In genomic region chr10:101588879-101589278, GRCh38 we compare ENCODE assay signal across 8 cellular contexts. TPM values are rescaled to one million over a fixed set of nuclear protein-coding genes. Genes with fewer than 3 reads are reported as not detected.
DNase-seq lines count a peak whose midpoint lies in the region; ATAC-seq, FAIRE-seq and TF ChIP-seq lines count a peak whose summit lies in the region.

No MANE protein-coding gene starts in this region.

- no TSS peak for BruUV-seq in GM12878 (replicated peaks; lab: Mats Ljungman, UMichigan)

- in situ Hi-C loops in GM12878 (cut with MboI), result no loop called here

- TF ChIP-seq CTCF in AG04450 (IDR thresholded peaks at IDR 0.05; ENCODE audit: low read depth, low read length) (no peak), GM12878 (IDR thresholded peaks at IDR 0.05 in 2 of 3, conservative IDR thresholded peaks at IDR 0.05 in 1 of 3; ENCODE audit: control insufficient read depth in 2 of 3, extremely low read depth in 1 of 3, insufficient read depth in 1 of 3, low read depth in 3 of 3, low read length in 3 of 3) (no peak)

- no peak for TF ChIP-seq RAD21 in GM12878 (IDR thresholded peaks at IDR 0.05; ENCODE audit: insufficient read depth, low read depth, low read length)

- no peak for DNase-seq in AG04450 (ENCODE audit: low read depth, low spot score)
- DNase-seq in HT-29 (ENCODE audit: low spot score), result peak; percentile 45
- DNase-seq in GM12878 (ENCODE audit: low read depth, low spot score), result no peak
- no peak for DNase-seq in activated gamma-delta T cell (lab: John Stamatoyannopoulos, UW)
- no peak for DNase-seq in NCI-H446 treated with DMSO at 0.1 percent for 48 hours (lab: John Stamatoyannopoulos, UW)
- no peak for DNase-seq in SIG-M5 (lab: John Stamatoyannopoulos, UW)

- no peak for FAIRE-seq in GM12878 (lab: Jason Lieb, UNC)

- peaks cover 4% of the 10 kb centered on the region; the same call in 1 of the 2 replicates for H3K4me1 ChIP-seq in GM12878 (ENCODE audit: control insufficient read depth, insufficient read depth, low read length)
- H3K4me1 ChIP-seq in muscle layer of duodenum (ENCODE audit: control insufficient read depth in 1 of 2, insufficient read depth in 2 of 2, low read length in 2 of 2), result peaks cover 15 to 18% of the 10 kb centered on the region in 2 donors

- peak overlapping the region; percentile 95 for H2AFZ ChIP-seq in GM12878 (ENCODE audit: control insufficient read depth, low read depth, low read length)

- POLR2A ChIA-PET in AG04450 (lab: Yijun Ruan, JAX), result interaction anchor here (0.6 to 1.6 kb wide), 2 partner anchors 105 to 231 kb away, joined by 3 to 11 read pairs; no protein-coding TSS in a partner anchor
- POLR2A ChIA-PET in GM12878 (lab: Charles Lee), result interaction anchor here (0.8 kb wide), 1 partner anchor 33 kb away, joined by 5 read pairs; no protein-coding TSS in a partner anchor

- no peaks in the 10 kb centered on the region for H4K20me1 ChIP-seq in GM12878 (ENCODE audit: control insufficient read depth, insufficient read depth)

- intact Hi-C loops in GM12878 (cut with micrococcal nuclease; ENCODE audit: unreplicated experiment), result no loop called here

- 76% methylated on average over 5 of the region's 5 CpGs for WGBS in GM12878 (ENCODE audit: insufficient coverage, insufficient replicate concordance, low lambda C conversion rate, missing lambda C conversion rate)

- CTCF ChIA-PET in AG04450 (lab: Charles Lee) (interaction anchor here (0.6 to 7.0 kb wide), 4 partner anchors 14 to 591 kb away, joined by 3 to 38 read pairs (median 12); no protein-coding TSS in a partner anchor), GM12878 (lab: Yijun Ruan, JAX) (interaction anchor here (0.6 to 2.8 kb wide), 6 partner anchors 14 to 195 kb away, joined by 3 to 14 read pairs (median 6); partner anchors contain the start of gene NPM3)

- H3K27me3 ChIP-seq in AG04450 (ENCODE audit: control insufficient read depth, insufficient read depth, low read length) (no peaks in the 10 kb centered on the region), GM12878 (replicated peaks in 1 of 2; ENCODE audit: control insufficient read depth in 2 of 2, insufficient read depth in 2 of 2, low read length in 1 of 2) (no peaks in the 10 kb centered on the region), muscle layer of duodenum (ENCODE audit: low read depth, low read length) (no peaks in the 10 kb centered on the region)

- peaks cover 0 to 2% of the 10 kb centered on the region in 2 experiments; a peak in 2 of 4 replicates for H3K36me3 ChIP-seq in GM12878 (ENCODE audit: control insufficient read depth in 2 of 2, insufficient read depth in 2 of 2, low read length in 1 of 2)
- H3K36me3 ChIP-seq in muscle layer of duodenum (ENCODE audit: control insufficient read depth in 1 of 2, insufficient read depth in 2 of 2, low read length in 2 of 2), result peaks cover 0 to 13% of the 10 kb centered on the region in 2 donors

- no peak for TF ChIP-seq EP300 in GM12878 (IDR thresholded peaks at IDR 0.05; ENCODE audit: borderline replicate concordance in 1 of 2, control insufficient read depth in 1 of 2, low read depth in 2 of 2, low read length in 2 of 2)

- no peak for TF ChIP-seq POLR2A in GM12878 (IDR thresholded peaks at IDR 0.05; ENCODE audit: low read depth, low read length)

- H3K27ac ChIP-seq in AG04450 (ENCODE audit: low read depth, low read length), result no peak overlapping the region
- no peak overlapping the region for H3K27ac ChIP-seq in GM12878 (ENCODE audit: control insufficient read depth, insufficient read depth)
- no peak overlapping the region for H3K27ac ChIP-seq in muscle layer of duodenum (ENCODE audit: low read length)

- peaks cover 3% of the 10 kb centered on the region; the same call in 1 of the 2 replicates for H3K9me3 ChIP-seq in AG04450 (ENCODE audit: control insufficient read depth, insufficient read depth, low read length)
- H3K9me3 ChIP-seq in GM12878 (replicated peaks; ENCODE audit: control insufficient read depth, insufficient read depth, low read length), result no peaks in the 10 kb centered on the region
- H3K9me3 ChIP-seq in muscle layer of duodenum (ENCODE audit: control insufficient read depth in 1 of 2, low read length in 2 of 2), result no peaks in the 10 kb centered on the region

- SMC1A ChIA-PET in GM12878 (lab: Charles Lee; ENCODE audit: uncharacterized antibody, unreplicated experiment), result interaction anchor here (0.9 to 1.0 kb wide), 2 partner anchors 103 to 287 kb away, joined by 3 read pairs; no protein-coding TSS in a partner anchor

- peak overlapping the region; percentile 77 for H3K4me2 ChIP-seq in GM12878 (ENCODE audit: control insufficient read depth, insufficient read depth)

- ATAC-seq in GM12878, result no peak
- no peak for ATAC-seq in GM18511 (IDR thresholded peaks at IDR 0.05; ENCODE audit: unreplicated experiment)

- RAD21 ChIA-PET in GM12878 (lab: Charles Lee; ENCODE audit: unreplicated experiment), result interaction anchor here (1.8 kb wide), 1 partner anchor 193 kb away, joined by 5 read pairs; no protein-coding TSS in a partner anchor

- H3K9ac ChIP-seq in GM12878 (ENCODE audit: control insufficient read depth, insufficient read depth, low read length), result peak overlapping the region; percentile 81

- H3K79me2 ChIP-seq in GM12878 (ENCODE audit: control insufficient read depth, insufficient read depth, low read length), result peaks cover 13% of the 10 kb centered on the region

- H3K4me3 ChIP-seq in AG04450 (ENCODE audit: low read depth, low read length), result peak overlapping the region; percentile 99
- H3K4me3 ChIP-seq in GM12878, result peak overlapping the region; percentile 79
- peak overlapping the region; percentile 92 to 96 for H3K4me3 ChIP-seq in muscle layer of duodenum (ENCODE audit: low read depth in 1 of 2, low read length in 2 of 2)

TF ChIP-seq in GM12878, 131 proteins besides CTCF, POLR2A, EP300 and RAD21:
- TF ChIP-seq RFX5 (IDR thresholded peaks at IDR 0.05; ENCODE audit: low read depth, low read length), result peak; percentile 84
- no peak for TF ChIP-seq NR2F1 (conservative IDR thresholded peaks at IDR 0.05)

RNA-seq across cellular contexts. Expression of gene DPCD, which starts 0.8 kb away (rescaled TPM):
- polyA plus RNA-seq in AG04450 (2011; rRNA removed), result 49.7 and 51.1 TPM in 2 replicates
- polyA minus RNA-seq in AG04450 (2011; rRNA and poly(A)+ RNA removed), result 17.0 and 20.1 TPM in 2 replicates
- total RNA-seq in HT-29 (2014; rRNA removed; shearing (Covaris generic)), result 22.1 and 35.7 TPM in 2 replicates
- total RNA-seq in GM12878 (2013; cell fraction: nucleolus; rRNA removed), result 7.4 and 14.2 TPM in 2 replicates
- total RNA-seq in GM12878 (2014; rRNA removed), result 16.4 and 17.9 TPM in 2 replicates
- total RNA-seq in GM12878 (2014; rRNA removed; fragmentation: Illumina TruSeq; extraction: Trizol), result 17.1 TPM in 2 replicates
- total RNA-seq in GM12878 (2021), result 9.7 and 13.0 TPM in 2 replicates
- 24.9 TPM for polyA plus RNA-seq in GM12878 (2011; ENCODE audit: low read depth)
- 35.1 and 37.2 TPM in 2 replicates for polyA plus RNA-seq in GM12878 (2011; rRNA removed)
- 28.2 and 36.0 TPM in 2 replicates for polyA plus RNA-seq in GM12878 (2011; cell fraction: cytosol; rRNA removed)
- 13.3 and 20.0 TPM in 2 replicates for polyA plus RNA-seq in GM12878 (2011; cell fraction: nucleus; rRNA removed)
- polyA plus RNA-seq in GM12878 (2012), result 23.8 and 25.3 TPM in 2 replicates
- polyA plus RNA-seq in GM12878 (2014; fragmentation: Illumina TruSeq; extraction: Trizol), result 17.1 and 21.6 TPM in 2 replicates
- polyA plus RNA-seq in GM12878 (2014; fragmentation: Nextera tagmentation; extraction: Ambion mirVana), result 10 to 100 TPM; 39.9 to 50.9 TPM
- 13.5 and 16.0 TPM in 2 replicates for polyA plus RNA-seq in GM12878 (2014; rRNA removed)
- 10 to 100 TPM; 31.1 to 36.2 TPM for polyA plus RNA-seq in GM12878 (2016; fragmentation: Nextera tagmentation; extraction: Ambion mirVana)
- 11.6 and 13.8 TPM in 2 replicates for polyA minus RNA-seq in GM12878 (2011; rRNA and poly(A)+ RNA removed)
- polyA minus RNA-seq in GM12878 (2011; cell fraction: cytosol; rRNA and poly(A)+ RNA removed), result 2.8 and 5.4 TPM in 2 replicates
- polyA minus RNA-seq in GM12878 (2011; cell fraction: nucleus; rRNA and poly(A)+ RNA removed), result 3.4 and 5.5 TPM in 2 replicates

RNA-seq across cellular contexts. Expression of gene POLL, which starts 0.8 kb away (rescaled TPM):
- 14.8 and 16.4 TPM in 2 replicates for polyA plus RNA-seq in AG04450 (2011; rRNA removed)
- 30.1 and 44.0 TPM in 2 replicates for polyA minus RNA-seq in AG04450 (2011; rRNA and poly(A)+ RNA removed)
- 22.6 and 32.0 TPM in 2 replicates for total RNA-seq in HT-29 (2014; rRNA removed; shearing (Covaris generic))
- 52.1 and 58.2 TPM in 2 replicates for total RNA-seq in GM12878 (2013; cell fraction: nucleolus; rRNA removed)
- total RNA-seq in GM12878 (2014; rRNA removed), result 14.7 and 15.0 TPM in 2 replicates
- 9.0 and 9.7 TPM in 2 replicates for total RNA-seq in GM12878 (2014; rRNA removed; fragmentation: Illumina TruSeq; extraction: Trizol)
- 21.6 and 25.4 TPM in 2 replicates for total RNA-seq in GM12878 (2021)
- 9.3 TPM for polyA plus RNA-seq in GM12878 (2011; ENCODE audit: low read depth)
- 12.9 and 20.1 TPM in 2 replicates for polyA plus RNA-seq in GM12878 (2011; rRNA removed)
- 32.4 and 34.5 TPM in 2 replicates for polyA plus RNA-seq in GM12878 (2011; cell fraction: cytosol; rRNA removed)
- polyA plus RNA-seq in GM12878 (2011; cell fraction: nucleus; rRNA removed), result 74.3 and 86.8 TPM in 2 replicates
- 17.3 and 23.8 TPM in 2 replicates for polyA plus RNA-seq in GM12878 (2012)
- polyA plus RNA-seq in GM12878 (2014; fragmentation: Illumina TruSeq; extraction: Trizol), result 10.9 and 12.2 TPM in 2 replicates
- polyA plus RNA-seq in GM12878 (2014; fragmentation: Nextera tagmentation; extraction: Ambion mirVana), result 1 to 10 TPM; 1.5 to 2.1 TPM
- polyA plus RNA-seq in GM12878 (2014; rRNA removed), result 18.9 and 20.7 TPM in 2 replicates
- polyA plus RNA-seq in GM12878 (2016; fragmentation: Nextera tagmentation; extraction: Ambion mirVana), result 10 to 100 TPM; 13.1 to 14.4 TPM
- 42.9 and 69.5 TPM in 2 replicates for polyA minus RNA-seq in GM12878 (2011; rRNA and poly(A)+ RNA removed)
- 14.5 and 15.6 TPM in 2 replicates for polyA minus RNA-seq in GM12878 (2011; cell fraction: cytosol; rRNA and poly(A)+ RNA removed)
- 23.5 and 34.8 TPM in 2 replicates for polyA minus RNA-seq in GM12878 (2011; cell fraction: nucleus; rRNA and poly(A)+ RNA removed)
